Comparison of ENCODE assay signal across 8 cellular contexts in genomic region chr5:42908509-42909488, GRCh38.
DNase-seq lines count a peak whose midpoint lies in the region; ATAC-seq, FAIRE-seq and TF ChIP-seq lines count a peak whose summit lies in the region.

No MANE protein-coding gene starts in this region.

- ATAC-seq in HG02642 (IDR thresholded peaks at IDR 0.05; ENCODE audit: poor library complexity, unreplicated experiment), result peak; percentile 96
- ATAC-seq in pancreas, result peak; percentile 96 to 99 (median 98)

- peak; percentile 85 for TF ChIP-seq CTCF in GM10266 (IDR thresholded peaks at IDR 0.05; ENCODE audit: control insufficient read depth, insufficient read depth, low read depth, missing control alignments)
- peak; percentile 86 for TF ChIP-seq CTCF in cardiac muscle cell (IDR thresholded peaks at IDR 0.05; ENCODE audit: low read depth, low read length)
- peak; percentile 44 to 77 (median 68) for TF ChIP-seq CTCF in pancreas (IDR thresholded peaks at IDR 0.05)
- TF ChIP-seq CTCF in tibial artery (IDR thresholded peaks at IDR 0.05), result peak; percentile 85 to 86

- 3 to 5% methylated on average over 30 of the region's 30 CpGs for WGBS in pancreas, 2 donors

- H3K27ac ChIP-seq in cardiac muscle cell, result no peak overlapping the region
- H3K27ac ChIP-seq in pancreas, result no peak overlapping the region
- H3K27ac ChIP-seq in tibial artery, result peak overlapping the region in 1 of 2 donors; percentile 25

- H3K36me3 Mint-ChIP-seq in activated naive CD8-positive, alpha-beta T cell treated with anti-CD3 and anti-CD28 coated beads for 36 hours, result no peaks in the 10 kb centered on the region

- peaks cover 13% of the 10 kb centered on the region for H3K27me3 Mint-ChIP-seq in activated naive CD8-positive, alpha-beta T cell treated with anti-CD3 and anti-CD28 coated beads for 36 hours

- H3K4me3 ChIP-seq in cardiac muscle cell, result peak overlapping the region; percentile 34
- H3K4me3 ChIP-seq in pancreas, result peak overlapping the region in 3 of 4 donors; percentile 2 to 47 (median 40)
- peak overlapping the region; percentile 47 to 48 for H3K4me3 ChIP-seq in tibial artery

- H3K4me1 Mint-ChIP-seq in activated naive CD8-positive, alpha-beta T cell treated with anti-CD3 and anti-CD28 coated beads for 36 hours, result peaks cover 18% of the 10 kb centered on the region

- intact Hi-C loops in pancreas (cut with DNase I), result no loop called here
- intact Hi-C loops in tibial artery (cut with DNase I; ENCODE audit: low total_unique reads), result loop anchor here (2.0 to 5.0 kb wide), 2 partner anchors 34 to 199 kb away; no protein-coding TSS in a partner anchor

- no peaks in the 10 kb centered on the region for H3K9me3 Mint-ChIP-seq in activated naive CD8-positive, alpha-beta T cell treated with anti-CD3 and anti-CD28 coated beads for 36 hours

- DNase-seq in GM10266 (ENCODE audit: extremely low spot score), result peak; percentile 86
- peak; percentile 92 for DNase-seq in NCI-H1092 treated with DMSO at 0.1 percent for 48 hours (lab: John Stamatoyannopoulos, UW)
- DNase-seq in SKM-1 (lab: John Stamatoyannopoulos, UW; ENCODE audit: unreplicated experiment), result peak; percentile 80
- peak; percentile 83 for DNase-seq in activated naive CD8-positive, alpha-beta T cell treated with anti-CD3 and anti-CD28 coated beads for 36 hours
- DNase-seq in cardiac muscle cell (ENCODE audit: low read depth in 1 of 2, low spot score in 1 of 2), result peak; percentile 90 to 94
- DNase-seq in pancreas, result peak; percentile 78 to 97 (median 89)
- peak; percentile 86 to 90 for DNase-seq in tibial artery

- H3K27me3 ChIP-seq in cardiac muscle cell (peaks cover 37% of the 10 kb centered on the region), pancreas (peaks cover 0 to 8% (median 0%) of the 10 kb centered on the region in 4 donors), tibial artery (peaks cover 0 to 2% of the 10 kb centered on the region in 2 donors)

- peak overlapping the region; percentile 87 for H3K4me3 Mint-ChIP-seq in activated naive CD8-positive, alpha-beta T cell treated with anti-CD3 and anti-CD28 coated beads for 36 hours

- peak overlapping the region; percentile 75 for H3K27ac Mint-ChIP-seq in activated naive CD8-positive, alpha-beta T cell treated with anti-CD3 and anti-CD28 coated beads for 36 hours

- H3K36me3 ChIP-seq in cardiac muscle cell (no peaks in the 10 kb centered on the region), pancreas (no peaks in the 10 kb centered on the region), tibial artery (no peaks in the 10 kb centered on the region)

- no peak for FAIRE-seq in pancreas (lab: Jason Lieb, UNC)

- H3K9me3 ChIP-seq in cardiac muscle cell (ENCODE audit: low read depth), result no peaks in the 10 kb centered on the region
- H3K9me3 ChIP-seq in pancreas, result no peaks in the 10 kb centered on the region
- H3K9me3 ChIP-seq in tibial artery, result no peaks in the 10 kb centered on the region

- H3K4me1 ChIP-seq in cardiac muscle cell (ENCODE audit: low read depth) (no peaks in the 10 kb centered on the region), pancreas (peaks cover 0 to 3% (median 0%) of the 10 kb centered on the region in 3 donors), tibial artery (peaks cover 0 to 8% (median 2%) of the 10 kb centered on the region in 4 donors)
